Comparison of ENCODE assay signal across 8 cellular contexts in genomic region chr15:51077565-51078153, GRCh38. TPM values are rescaled to one million over a fixed set of nuclear protein-coding genes. Genes with fewer than 3 reads are reported as not detected.
DNase-seq lines count a peak whose midpoint lies in the region; ATAC-seq and TF ChIP-seq lines count a peak whose summit lies in the region.

No MANE protein-coding gene starts in this region.

- no peaks in the 10 kb centered on the region for H4K20me1 ChIP-seq in osteoblast (ENCODE audit: insufficient read depth, low read length)

- peaks cover 28% of the 10 kb centered on the region for H3K4me1 Mint-ChIP-seq in activated CD4-positive, alpha-beta T cell treated with anti-CD3 and anti-CD28 coated beads, Interleukin-2, amount 10 ng/mL, durations not matched to agents 7 days and 5 days

- POLR2A ChIA-PET in activated CD4-positive, alpha-beta T cell treated with anti-CD3 and anti-CD28 coated beads, Interleukin-2, amount 10 ng/mL, durations not matched to agents 7 days and 5 days (lab: Charles Lee), result no interaction called here

- intact Hi-C loops in esophagus squamous epithelium (cut with DNase I) (no loop called here), thyroid gland (cut with DNase I) (no loop called here)

- H2AFZ ChIP-seq in osteoblast (ENCODE audit: low read length), result peak overlapping the region; percentile 92

- H3K4me3 ChIP-seq in esophagus squamous epithelium, result peak overlapping the region in 3 of 4 donors; percentile 30 to 54 (median 35)
- peak overlapping the region; percentile 70 for H3K4me3 ChIP-seq in osteoblast (ENCODE audit: insufficient read depth, low read length)
- no peak overlapping the region for H3K4me3 ChIP-seq in thyroid gland (replicated peaks in 1 of 3)

- TF ChIP-seq POLR2A in esophagus squamous epithelium (IDR thresholded peaks at IDR 0.05), result peak in 1 of 4 donors; percentile 30
- peak in 1 of 2 donors; percentile 28 for TF ChIP-seq POLR2A in thyroid gland (IDR thresholded peaks at IDR 0.05)

- peak; percentile 57 for ATAC-seq in HG03103 (IDR thresholded peaks at IDR 0.05; ENCODE audit: low read depth, unreplicated experiment)

- H3K4me3 Mint-ChIP-seq in activated CD4-positive, alpha-beta T cell treated with anti-CD3 and anti-CD28 coated beads, Interleukin-2, amount 10 ng/mL, durations not matched to agents 7 days and 5 days, result peak overlapping the region; percentile 20

- H3K27me3 ChIP-seq in esophagus squamous epithelium, result no peaks in the 10 kb centered on the region
- H3K27me3 ChIP-seq in osteoblast (ENCODE audit: insufficient read depth, low read length), result no peaks in the 10 kb centered on the region
- no peaks in the 10 kb centered on the region for H3K27me3 ChIP-seq in thyroid gland

- peak overlapping the region; percentile 88 for H3K4me2 ChIP-seq in osteoblast (ENCODE audit: insufficient read depth, low read length)

- H3K27ac ChIP-seq in esophagus squamous epithelium (peak overlapping the region; percentile 27 to 85 (median 75)), osteoblast (ENCODE audit: low read depth, low read length) (peak overlapping the region; percentile 66), thyroid gland (no peak overlapping the region)

- H3K9me3 Mint-ChIP-seq in activated CD4-positive, alpha-beta T cell treated with anti-CD3 and anti-CD28 coated beads, Interleukin-2, amount 10 ng/mL, durations not matched to agents 7 days and 5 days, result no peaks in the 10 kb centered on the region

- H3K36me3 Mint-ChIP-seq in activated CD4-positive, alpha-beta T cell treated with anti-CD3 and anti-CD28 coated beads, Interleukin-2, amount 10 ng/mL, durations not matched to agents 7 days and 5 days (ENCODE audit: low read depth), result no peaks in the 10 kb centered on the region

- H3K79me2 ChIP-seq in osteoblast (ENCODE audit: insufficient read depth, low read length), result no peaks in the 10 kb centered on the region

- H3K9me3 ChIP-seq in esophagus squamous epithelium (no peaks in the 10 kb centered on the region), osteoblast (ENCODE audit: low read depth, low read length) (no peaks in the 10 kb centered on the region), thyroid gland (no peaks in the 10 kb centered on the region)

- H3K27ac Mint-ChIP-seq in activated CD4-positive, alpha-beta T cell treated with anti-CD3 and anti-CD28 coated beads, Interleukin-2, amount 10 ng/mL, durations not matched to agents 7 days and 5 days, result peak overlapping the region; percentile 74

- peaks cover 2% of the 10 kb centered on the region for H3K27me3 Mint-ChIP-seq in activated CD4-positive, alpha-beta T cell treated with anti-CD3 and anti-CD28 coated beads, Interleukin-2, amount 10 ng/mL, durations not matched to agents 7 days and 5 days

- CTCF ChIA-PET in activated CD4-positive, alpha-beta T cell treated with anti-CD3 and anti-CD28 coated beads, Interleukin-2, amount 10 ng/mL, durations not matched to agents 7 days and 5 days (lab: Charles Lee), result interaction anchor here (1.0 to 3.9 kb wide), 4 partner anchors 8 to 20 kb away, joined by 3 to 14 read pairs (median 4); no protein-coding TSS in a partner anchor

- DNase-seq in ELF-1 (ENCODE audit: low read depth, low spot score), result peak; percentile 94
- DNase-seq in activated CD4-positive, alpha-beta T cell treated with anti-CD3 and anti-CD28 coated beads, Interleukin-2, amount 10 ng/mL, durations not matched to agents 7 days and 5 days, result peak; percentile 60
- no peak for DNase-seq in esophagus squamous epithelium (lab: John Stamatoyannopoulos, UW)
- DNase-seq in osteoblast (ENCODE audit: insufficient read length, low spot score, missing footprints), result peak; percentile 90
- DNase-seq in thyroid gland, result peak; percentile 53 to 63
- no peak for DNase-seq in DMS79 (lab: John Stamatoyannopoulos, UW)
- DNase-seq in H4 (ENCODE audit: low spot score), result no peak

- no peak for TF ChIP-seq CTCF in esophagus squamous epithelium (IDR thresholded peaks at IDR 0.05)
- no peak for TF ChIP-seq CTCF in osteoblast (IDR thresholded peaks at IDR 0.05; ENCODE audit: extremely low read depth, low read depth, low read length)
- no peak for TF ChIP-seq CTCF in thyroid gland (IDR thresholded peaks at IDR 0.05)

- WGBS in esophagus squamous epithelium, 2 donors, result 55 to 69% methylated on average over 16 to 17 of the region's 19 CpGs
- WGBS in thyroid gland, 2 donors, result 44 to 61% methylated on average over 19 of the region's 19 CpGs

- no peaks in the 10 kb centered on the region for H3K36me3 ChIP-seq in esophagus squamous epithelium
- no peaks in the 10 kb centered on the region for H3K36me3 ChIP-seq in osteoblast (ENCODE audit: insufficient read depth, low read length)
- no peaks in the 10 kb centered on the region for H3K36me3 ChIP-seq in thyroid gland

- H3K4me1 ChIP-seq in esophagus squamous epithelium (peaks cover 0 to 39% (median 13%) of the 10 kb centered on the region in 3 donors), osteoblast (ENCODE audit: insufficient read depth, low read length) (peaks cover 25% of the 10 kb centered on the region), thyroid gland (no peaks in the 10 kb centered on the region)

RNA-seq across cellular contexts. Expression of gene TNFAIP8L3, which starts 17.0 kb away (rescaled TPM):
- total RNA-seq in activated CD4-positive, alpha-beta T cell treated with anti-CD3 and anti-CD28 coated beads, Interleukin-2, amount 10 ng/mL, durations not matched to agents 7 days and 5 days, result not detected
- total RNA-seq in esophagus squamous epithelium, result 10 to 100 TPM in 2 of 4 donors, 1 to 10 TPM in 2; 3.7 to 13.1 (median 8.1) TPM
- total RNA-seq in osteoblast, result 8.3 and 11.2 TPM in 2 replicates
- total RNA-seq in thyroid gland, result 10 to 100 TPM in 2 of 4 donors, 1 to 10 TPM in 2; 3.1 to 20.7 (median 7.6) TPM
- total RNA-seq in H4 (2014; rRNA removed; shearing (Covaris generic)), result 0.33 TPM in 1 of 2 replicates, not detected in the other

Comparison
In these comparisons a context has a peak if more than half of its experiments do, and no peak if none do; other contexts are left out.
1. DNase-seq: peak in ELF-1 (single experiment), activated CD4-positive, alpha-beta T cell treated with anti-CD3 and anti-CD28 coated beads, Interleukin-2, amount 10 ng/mL, durations not matched to agents 7 days and 5 days (single experiment), osteoblast (single experiment) and thyroid gland (2 of 2); none in esophagus squamous epithelium (single experiment), DMS79 (single experiment) and H4 (single experiment).
2. H3K27ac ChIP-seq: peak in esophagus squamous epithelium (4 of 4) and osteoblast (single experiment); none in thyroid gland (0 of 3).
3. H3K4me3 ChIP-seq: peak in esophagus squamous epithelium (3 of 4) and osteoblast (single experiment); none in thyroid gland (0 of 3).